22 cellular contexts compared by ENCODE assay signal in the genomic region with DNA sequence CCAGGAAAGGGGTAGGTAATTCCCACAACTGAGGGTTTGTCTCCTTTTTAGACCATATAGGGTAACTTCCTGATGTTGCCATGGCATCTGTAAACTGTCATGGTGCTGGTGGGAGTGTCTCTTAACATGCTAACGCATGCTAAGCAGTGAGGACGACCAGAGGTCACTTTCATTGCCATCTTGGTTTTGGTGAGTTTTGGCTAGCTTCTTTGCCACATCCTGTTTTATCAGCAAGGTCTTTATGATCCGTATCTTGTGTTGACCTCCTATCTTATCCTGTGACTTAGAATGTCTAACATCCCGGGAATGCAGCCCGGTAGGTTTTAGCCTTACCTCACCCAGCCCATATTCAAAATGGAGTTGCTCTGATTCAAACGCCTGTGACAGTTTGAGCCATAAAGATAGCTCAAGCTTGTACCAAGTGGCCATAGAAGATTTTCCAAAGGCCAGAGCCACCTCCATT.
A peak's percentile ranks its signal among the peaks of the same experiment; 100 is the strongest.
DNase-seq lines count a peak whose midpoint lies in the region; ATAC-seq, FAIRE-seq and TF ChIP-seq lines count a peak whose summit lies in the region.
"Had no signal": no experiment of that assay in that cellular context is flagged by ENCODE, and none has a peak within 500 bp of the region (broad histone marks: within the 10 kb centered on the region; RNA-seq: fewer than 3 reads in every experiment).

No MANE protein-coding gene starts in this region.

- peak; percentile 82 for FAIRE-seq in keratinocyte (lab: Jason Lieb, UNC)

- TF ChIP-seq POLR2A in vagina (IDR thresholded peaks at IDR 0.05), result no peak

- H3K4me1 ChIP-seq in keratinocyte (ENCODE audit: control insufficient read depth, extremely low read depth, insufficient read depth, low read length) (peaks cover 27% of the 10 kb centered on the region), vagina (no peaks in the 10 kb centered on the region)

- no peaks in the 10 kb centered on the region for H3K9me3 ChIP-seq in keratinocyte (ENCODE audit: control insufficient read depth, low read depth, low read length)
- no peaks in the 10 kb centered on the region for H3K9me3 ChIP-seq in vagina
- H3K9me3 ChIP-seq: adrenal gland, SK-N-SH had no signal

- no peaks in the 10 kb centered on the region for H3K36me3 Mint-ChIP-seq in Calu3 (ENCODE audit: insufficient read depth, unreplicated experiment)

- no TSS peak for BruUV-seq in Calu3 (replicated peaks; lab: Mats Ljungman, UMichigan)

- H3K36me3 ChIP-seq in keratinocyte (ENCODE audit: control insufficient read depth in 2 of 2, extremely low read depth in 1 of 2, insufficient read depth in 2 of 2, low read length in 2 of 2), result no peaks in the 10 kb centered on the region
- H3K36me3 ChIP-seq in vagina, result no peaks in the 10 kb centered on the region
- H3K36me3 ChIP-seq: adrenal gland had no signal

- peak overlapping the region; percentile 59 for H3K27ac Mint-ChIP-seq in Calu3 (ENCODE audit: unreplicated experiment)
- H3K27ac Mint-ChIP-seq: activated B cell treated with CpG ODN at 0.5 μM for 24 hours; activated CD8-positive, alpha-beta T cell treated with anti-CD3 and anti-CD28 coated beads, Interleukin-2, amount 10 ng/mL, durations not matched to agents 7 days and 5 days; CD4-positive, alpha-beta T cell; T-helper 2 cell treated with Interferon-gamma antibody and Interleukin-4, amounts not matched to agents 5 μg/mL and 100 μg/mL, for 36 hours had no signal

- CTCF ChIA-PET in Calu3 (lab: Charles Lee), result interaction anchor here (0.6 to 3.1 kb wide), 5 partner anchors 41 to 315 kb away, joined by 3 to 57 read pairs (median 4); no protein-coding TSS in a partner anchor

- H3K27me3 ChIP-seq in keratinocyte (ENCODE audit: control insufficient read depth, extremely low read depth, insufficient read depth, low read length), result no peaks in the 10 kb centered on the region
- no peaks in the 10 kb centered on the region for H3K27me3 ChIP-seq in vagina
- H3K27me3 ChIP-seq: adrenal gland, dorsolateral prefrontal cortex had no signal

- peaks cover 57% of the 10 kb centered on the region for H3K4me1 Mint-ChIP-seq in Calu3 (ENCODE audit: low read depth, unreplicated experiment)

- no peak overlapping the region for H3K9ac ChIP-seq in keratinocyte (ENCODE audit: control insufficient read depth, extremely low read depth, insufficient read depth, low read length)
- H3K9ac ChIP-seq: SK-N-SH had no signal

- H3K79me2 ChIP-seq in keratinocyte (ENCODE audit: control insufficient read depth, insufficient read depth, low read length), result no peaks in the 10 kb centered on the region

- ATAC-seq in HG02981 (IDR thresholded peaks at IDR 0.05; ENCODE audit: unreplicated experiment), result no peak
- ATAC-seq: activated CD8-positive, alpha-beta T cell treated with anti-CD3 and anti-CD28 coated beads, Interleukin-2, amount 10 ng/mL, durations not matched to agents 7 days and 5 days; activated T-cell treated with anti-CD3 and anti-CD28 coated beads, Interleukin-2, amount 50 U/mL, for 72 hours; Panc1 had no signal

- intact Hi-C loops in Calu3 (cut with micrococcal nuclease; ENCODE audit: unreplicated experiment) (loop anchor here (2.0 to 5.0 kb wide), 2 partner anchors 36 to 204 kb away; no protein-coding TSS in a partner anchor), vagina (cut with DNase I) (no loop called here)

- no peaks in the 10 kb centered on the region for H3K9me3 Mint-ChIP-seq in Calu3 (ENCODE audit: low read depth, unreplicated experiment)

- peak overlapping the region; percentile 68 for H2AFZ ChIP-seq in keratinocyte (ENCODE audit: control insufficient read depth, low read length)

- TF ChIP-seq CTCF in Calu3 (IDR thresholded peaks at IDR 0.05; ENCODE audit: unreplicated experiment), result no peak
- no peak for TF ChIP-seq CTCF in keratinocyte (optimal IDR thresholded peaks at IDR 0.05 in 1 of 3, IDR thresholded peaks at IDR 0.05 in 1 of 3, conservative IDR thresholded peaks at IDR 0.05 in 1 of 3; ENCODE audit: extremely low read depth in 1 of 3, insufficient read depth in 2 of 3, low read length in 3 of 3)
- no peak for TF ChIP-seq CTCF in vagina (IDR thresholded peaks at IDR 0.05)

- peak; percentile 65 for DNase-seq in Calu3
- peak; percentile 38 for DNase-seq in HT1080 (ENCODE audit: low read depth)
- DNase-seq in astrocyte of the hippocampus (ENCODE audit: low read depth, low spot score), result peak; percentile 12
- peak; percentile 59 for DNase-seq in keratinocyte (ENCODE audit: low read depth, low spot score)
- no peak for DNase-seq in vagina (ENCODE audit: extremely low spot score in 2 of 2)
- no peak for DNase-seq in NCI-H345 (lab: John Stamatoyannopoulos, UW)
- no peak for DNase-seq in globus pallidus (ENCODE audit: low spot score)
- DNase-seq: activated B cell treated with CpG ODN at 0.5 μM for 24 hours; activated CD8-positive, alpha-beta T cell treated with anti-CD3 and anti-CD28 coated beads, Interleukin-2, amount 10 ng/mL, durations not matched to agents 7 days and 5 days; activated T-cell treated with anti-CD3 and anti-CD28 coated beads, Interleukin-2, amount 50 U/mL, for 72 hours; CD4-positive, alpha-beta T cell; DMS53; dorsolateral prefrontal cortex; NCI-H1436 treated with DMSO at 0.1 percent for 48 hours; NCI-H2171 treated with DMSO at 0.1 percent for 48 hours; NCI-H82; SK-N-SH; stimulated activated CD4-positive, alpha-beta T cell treated with anti-CD3 and anti-CD28 coated beads, Interleukin-4, amount 100 ng/mL, for 24 hours had no signal

- H4K20me1 ChIP-seq in keratinocyte (ENCODE audit: control insufficient read depth, extremely low read depth, insufficient read depth, low read length), result no peaks in the 10 kb centered on the region

- dilution Hi-C loops in keratinocyte (cut with MboI; ENCODE audit: extremely low pct_ligation_motif_present, low sequenced_read_pairs), result no loop called here

- peak overlapping the region; percentile 3 for H3K4me3 Mint-ChIP-seq in Calu3 (ENCODE audit: low read depth, unreplicated experiment)
- H3K4me3 Mint-ChIP-seq: activated B cell treated with CpG ODN at 0.5 μM for 24 hours; activated CD8-positive, alpha-beta T cell treated with anti-CD3 and anti-CD28 coated beads, Interleukin-2, amount 10 ng/mL, durations not matched to agents 7 days and 5 days; CD4-positive, alpha-beta T cell; T-helper 2 cell treated with Interferon-gamma antibody and Interleukin-4, amounts not matched to agents 5 μg/mL and 100 μg/mL, for 36 hours had no signal

- peak overlapping the region; percentile 54 for H3K4me2 ChIP-seq in keratinocyte (ENCODE audit: control insufficient read depth, extremely low read depth, insufficient read depth, low read depth, low read length)
- H3K4me2 ChIP-seq: SK-N-SH had no signal

- no peak overlapping the region for H3K4me3 ChIP-seq in keratinocyte (ENCODE audit: control insufficient read depth in 2 of 3, extremely low read depth in 1 of 3, insufficient read depth in 2 of 3, low read depth in 1 of 3, low read length in 3 of 3)
- H3K4me3 ChIP-seq in vagina, result no peak overlapping the region
- H3K4me3 ChIP-seq: adrenal gland, dorsolateral prefrontal cortex had no signal

- no peaks in the 10 kb centered on the region for H3K9me1 ChIP-seq in keratinocyte (ENCODE audit: control insufficient read depth, extremely low read depth, insufficient read depth, low read length)

- H3K27ac ChIP-seq in keratinocyte (ENCODE audit: control insufficient read depth, insufficient read depth, low read length) (peak overlapping the region; percentile 75), vagina (no peak overlapping the region)
- H3K27ac ChIP-seq: adrenal gland, dorsolateral prefrontal cortex had no signal

- H3K27me3 Mint-ChIP-seq in Calu3 (ENCODE audit: unreplicated experiment), result no peaks in the 10 kb centered on the region
- H3K27me3 Mint-ChIP-seq: activated B cell treated with CpG ODN at 0.5 μM for 24 hours; CD4-positive, alpha-beta T cell had no signal

Comparison
In these comparisons a context has a peak if more than half of its experiments do, and no peak if none do; other contexts are left out.
1. DNase-seq: peak in Calu3 (single experiment), HT1080 (single experiment), astrocyte of the hippocampus (single experiment) and keratinocyte (single experiment); none in vagina (0 of 2), NCI-H345 (single experiment) and globus pallidus (single experiment).